ENCODE assay signal across 19 cellular contexts in genomic region chr7:100553032-100553431, GRCh38. TPM values are rescaled to one million over a fixed set of nuclear protein-coding genes. Genes with fewer than 3 reads are reported as not detected.
DNase-seq lines count a peak whose midpoint lies in the region; ATAC-seq, FAIRE-seq and TF ChIP-seq lines count a peak whose summit lies in the region.
"Had no signal": no experiment of that assay in that cellular context is flagged by ENCODE, and none has a peak within 500 bp of the region (broad histone marks: within the 10 kb centered on the region; RNA-seq: fewer than 3 reads in every experiment).

No MANE protein-coding gene starts in this region.

- no peak for FAIRE-seq in HepG2 (lab: Jason Lieb, UNC)
- FAIRE-seq: H1, HTR-8/SVneo had no signal

- peaks cover 31% of the 10 kb centered on the region for H3K4me1 Mint-ChIP-seq in activated CD4-positive, alpha-beta memory T cell treated with anti-CD3 and anti-CD28 coated beads for 36 hours (ENCODE audit: low read depth)
- H3K4me1 Mint-ChIP-seq in activated CD4-positive, alpha-beta memory T cell treated with anti-CD3 and anti-CD28 coated beads, Interleukin-2, amount 10 ng/mL, durations not matched to agents 7 days and 5 days, result peaks cover 38% of the 10 kb centered on the region
- no peaks in the 10 kb centered on the region for H3K4me1 Mint-ChIP-seq in endodermal cell
- H3K4me1 Mint-ChIP-seq: H9 had no signal

- H3K4me3 ChIP-seq in HepG2 (replicated peaks in 1 of 3; ENCODE audit: insufficient read depth in 1 of 3, low read depth in 2 of 3, low read length in 3 of 3) (no peak overlapping the region), right lobe of liver (no peak overlapping the region), endodermal cell (ENCODE audit: low read length) (no peak overlapping the region), testis (no peak overlapping the region)
- H3K4me3 ChIP-seq: BLaER1 had no signal

- H3K27me3 ChIP-seq in HepG2 (ENCODE audit: control insufficient read depth in 1 of 2, insufficient read depth in 2 of 2, low read length in 2 of 2), result no peaks in the 10 kb centered on the region
- no peaks in the 10 kb centered on the region for H3K27me3 ChIP-seq in right lobe of liver
- no peaks in the 10 kb centered on the region for H3K27me3 ChIP-seq in endodermal cell (ENCODE audit: control insufficient read depth, insufficient read depth, low read length, poor library complexity, severe bottlenecking)
- no peaks in the 10 kb centered on the region for H3K27me3 ChIP-seq in testis
- H3K27me3 ChIP-seq: BLaER1 had no signal

- no peak for DNase-seq in activated CD4-positive, alpha-beta memory T cell treated with anti-CD3 and anti-CD28 coated beads for 36 hours
- no peak for DNase-seq in activated CD4-positive, alpha-beta memory T cell treated with anti-CD3 and anti-CD28 coated beads, Interleukin-2, amount 10 ng/mL, durations not matched to agents 7 days and 5 days
- DNase-seq in HepG2 (ENCODE audit: low spot score) (no peak), right lobe of liver (no peak), endodermal cell (no peak), testis (no peak), NCI-H2227 treated with DMSO at 0.1 percent for 48 hours (lab: John Stamatoyannopoulos, UW) (no peak)
- DNase-seq: 8988T; Calu3; CD8-positive, alpha-beta T cell; DMS79 treated with DMSO at 0.1 percent for 48 hours; GF-D8; H9 had no signal

- in situ Hi-C loops in HepG2 (cut with HindIII; ENCODE audit: extremely low pct_ligation_motif_present, low pct_unique_long_range_greater_than_20kb), result no loop called here

- peak overlapping the region; percentile 36 for H3K27ac Mint-ChIP-seq in activated CD4-positive, alpha-beta memory T cell treated with anti-CD3 and anti-CD28 coated beads for 36 hours
- no peak overlapping the region for H3K27ac Mint-ChIP-seq in activated CD4-positive, alpha-beta memory T cell treated with anti-CD3 and anti-CD28 coated beads, Interleukin-2, amount 10 ng/mL, durations not matched to agents 7 days and 5 days
- H3K27ac Mint-ChIP-seq in endodermal cell, result peak overlapping the region; percentile 6
- H3K27ac Mint-ChIP-seq: CD8-positive, alpha-beta T cell had no signal

- H3K9ac ChIP-seq in HepG2 (ENCODE audit: insufficient read depth, low read depth, low read length), result no peak overlapping the region
- no peak overlapping the region for H3K9ac ChIP-seq in endodermal cell (ENCODE audit: extremely low read depth, low read length, poor library complexity, severe bottlenecking)
- H3K9ac ChIP-seq: BLaER1 had no signal

- H3K79me2 ChIP-seq in HepG2 (ENCODE audit: insufficient read depth, low read length), result peaks cover 19% of the 10 kb centered on the region

- H3K36me3 ChIP-seq in HepG2 (replicated peaks in 1 of 2; ENCODE audit: control insufficient read depth in 1 of 2, insufficient read depth in 2 of 2, low read length in 2 of 2), result peaks cover 36 to 81% of the 10 kb centered on the region in 2 experiments
- peaks cover 10 to 90% (median 47%) of the 10 kb centered on the region in 4 donors for H3K36me3 ChIP-seq in right lobe of liver
- peaks cover 89% of the 10 kb centered on the region for H3K36me3 ChIP-seq in endodermal cell (ENCODE audit: control insufficient read depth, insufficient read depth, low read length)
- no peaks in the 10 kb centered on the region for H3K36me3 ChIP-seq in testis (ENCODE audit: low read depth, missing control alignments)

- H3K9me3 ChIP-seq in HepG2 (ENCODE audit: low read length) (no peaks in the 10 kb centered on the region), right lobe of liver (no peaks in the 10 kb centered on the region), endodermal cell (ENCODE audit: control insufficient read depth, low read length) (no peaks in the 10 kb centered on the region), testis (no peaks in the 10 kb centered on the region)
- H3K9me3 ChIP-seq: BLaER1 had no signal

- TF ChIP-seq POLR2A in HepG2 (IDR thresholded peaks at IDR 0.05; ENCODE audit: insufficient read depth in 1 of 2, low read depth in 2 of 2, low read length in 2 of 2) (no peak), right lobe of liver (IDR thresholded peaks at IDR 0.05) (no peak), testis (IDR thresholded peaks at IDR 0.05) (no peak)

- H3K4me1 ChIP-seq in HepG2 (ENCODE audit: insufficient read depth, low read length) (peaks cover 77% of the 10 kb centered on the region), right lobe of liver (peaks cover 0 to 27% (median 5%) of the 10 kb centered on the region in 4 donors), endodermal cell (ENCODE audit: control insufficient read depth, insufficient read depth, low read length) (no peaks in the 10 kb centered on the region), testis (peaks cover 10% of the 10 kb centered on the region)

- TF ChIP-seq EP300 in HepG2 (IDR thresholded peaks at IDR 0.05; ENCODE audit: low read depth in 2 of 2, low read length in 2 of 2) (no peak), HepG2 (CRISPR knock-in tag; IDR thresholded peaks at IDR 0.05; ENCODE audit: borderline replicate concordance) (no peak)

- no TSS peak for BruUV-seq in HepG2 (replicated peaks; lab: Mats Ljungman, UMichigan)

- 96% methylated on average over 3 of the region's 3 CpGs for WGBS in HepG2 (ENCODE audit: low lambda C conversion rate)
- WGBS in right lobe of liver (ENCODE audit: insufficient coverage, low coverage, low lambda C conversion rate, missing lambda C conversion rate), result 94% methylated on average over 2 of the region's 3 CpGs
- WGBS in endodermal cell (ENCODE audit: insufficient coverage in 1 of 2, insufficient read length in 1 of 2), 2 experiments, result 91 to 96% methylated on average over 3 of the region's 3 CpGs
- WGBS in testis, 2 donors, result 93 to 98% methylated on average over 3 of the region's 3 CpGs

- no peaks in the 10 kb centered on the region for H3K27me3 Mint-ChIP-seq in activated CD4-positive, alpha-beta memory T cell treated with anti-CD3 and anti-CD28 coated beads for 36 hours
- no peaks in the 10 kb centered on the region for H3K27me3 Mint-ChIP-seq in activated CD4-positive, alpha-beta memory T cell treated with anti-CD3 and anti-CD28 coated beads, Interleukin-2, amount 10 ng/mL, durations not matched to agents 7 days and 5 days
- H3K27me3 Mint-ChIP-seq in endodermal cell (ENCODE audit: insufficient read depth), result no peaks in the 10 kb centered on the region

- no peak for TF ChIP-seq CTCF in HepG2 (CRISPR knock-in tag; IDR thresholded peaks at IDR 0.05)
- TF ChIP-seq CTCF in right lobe of liver (IDR thresholded peaks at IDR 0.05), result no peak
- TF ChIP-seq CTCF in endodermal cell (conservative IDR thresholded peaks at IDR 0.05), result no peak
- no peak for TF ChIP-seq CTCF in testis (IDR thresholded peaks at IDR 0.05)

- no peak overlapping the region for H3K4me2 ChIP-seq in HepG2 (ENCODE audit: low read depth, low read length)
- H3K4me2 ChIP-seq: BLaER1 had no signal

- H3K27ac ChIP-seq in HepG2 (ENCODE audit: extremely low read length, insufficient read depth, low read length) (no peak overlapping the region), right lobe of liver (no peak overlapping the region), endodermal cell (ENCODE audit: low read depth, low read length) (no peak overlapping the region), testis (no peak overlapping the region)
- H3K27ac ChIP-seq: BLaER1 had no signal

- CTCF ChIA-PET in activated CD4-positive, alpha-beta memory T cell treated with anti-CD3 and anti-CD28 coated beads for 36 hours (lab: Charles Lee), result no interaction called here
- CTCF ChIA-PET in activated CD4-positive, alpha-beta memory T cell treated with anti-CD3 and anti-CD28 coated beads, Interleukin-2, amount 10 ng/mL, durations not matched to agents 7 days and 5 days (lab: Charles Lee), result interaction anchor here (0.8 kb wide), 1 partner anchor 11 kb away, joined by 3 read pairs; no protein-coding TSS in a partner anchor
- CTCF ChIA-PET in HepG2 (lab: Yijun Ruan, JAX; ENCODE audit: low intra/inter-chr PET ratio, low total read pairs), result no interaction called here

- peaks cover 48% of the 10 kb centered on the region for H3K36me3 Mint-ChIP-seq in activated CD4-positive, alpha-beta memory T cell treated with anti-CD3 and anti-CD28 coated beads for 36 hours
- peaks cover 55% of the 10 kb centered on the region for H3K36me3 Mint-ChIP-seq in activated CD4-positive, alpha-beta memory T cell treated with anti-CD3 and anti-CD28 coated beads, Interleukin-2, amount 10 ng/mL, durations not matched to agents 7 days and 5 days (ENCODE audit: low read depth)
- H3K36me3 Mint-ChIP-seq in endodermal cell (ENCODE audit: low read depth), result peaks cover 53% of the 10 kb centered on the region

- no peak overlapping the region for H3K4me3 Mint-ChIP-seq in activated CD4-positive, alpha-beta memory T cell treated with anti-CD3 and anti-CD28 coated beads for 36 hours
- no peak overlapping the region for H3K4me3 Mint-ChIP-seq in activated CD4-positive, alpha-beta memory T cell treated with anti-CD3 and anti-CD28 coated beads, Interleukin-2, amount 10 ng/mL, durations not matched to agents 7 days and 5 days
- no peak overlapping the region for H3K4me3 Mint-ChIP-seq in endodermal cell
- H3K4me3 Mint-ChIP-seq: CD14-positive monocyte; CD8-positive, alpha-beta T cell; H9 had no signal

- H3K9me3 Mint-ChIP-seq in activated CD4-positive, alpha-beta memory T cell treated with anti-CD3 and anti-CD28 coated beads for 36 hours, result no peaks in the 10 kb centered on the region
- no peaks in the 10 kb centered on the region for H3K9me3 Mint-ChIP-seq in activated CD4-positive, alpha-beta memory T cell treated with anti-CD3 and anti-CD28 coated beads, Interleukin-2, amount 10 ng/mL, durations not matched to agents 7 days and 5 days
- H3K9me3 Mint-ChIP-seq in endodermal cell, result no peaks in the 10 kb centered on the region
- H3K9me3 Mint-ChIP-seq: CD14-positive monocyte; CD8-positive, alpha-beta T cell; H9 had no signal

- no peaks in the 10 kb centered on the region for H4K20me1 ChIP-seq in HepG2 (ENCODE audit: insufficient read depth, low read length)
- H4K20me1 ChIP-seq: BLaER1 had no signal

- H2AFZ ChIP-seq in HepG2 (ENCODE audit: low read length), result no peak overlapping the region

- intact Hi-C loops in activated CD4-positive, alpha-beta memory T cell treated with anti-CD3 and anti-CD28 coated beads for 36 hours (cut with micrococcal nuclease), result no loop called here
- intact Hi-C loops in HepG2 (cut with micrococcal nuclease; ENCODE audit: unreplicated experiment) (no loop called here), right lobe of liver (cut with DNase I) (no loop called here), testis (cut with DNase I; ENCODE audit: low total_unique reads) (no loop called here)

- TF ChIP-seq RAD21 in HepG2 (CRISPR knock-in tag; IDR thresholded peaks at IDR 0.05), result no peak

- ATAC-seq in HepG2 (peak; percentile 22; the same call in 1 of the 3 replicates), right lobe of liver (no peak), GM21423 (IDR thresholded peaks at IDR 0.05; ENCODE audit: unreplicated experiment) (no peak)
- ATAC-seq: CD8-positive, alpha-beta T cell had no signal

- POLR2A ChIA-PET in activated CD4-positive, alpha-beta memory T cell treated with anti-CD3 and anti-CD28 coated beads for 36 hours (lab: Charles Lee), result no interaction called here
- POLR2A ChIA-PET in activated CD4-positive, alpha-beta memory T cell treated with anti-CD3 and anti-CD28 coated beads, Interleukin-2, amount 10 ng/mL, durations not matched to agents 7 days and 5 days (lab: Charles Lee), result interaction anchor here (0.9 to 1.2 kb wide), 2 partner anchors 11 to 124 kb away, joined by 3 to 4 read pairs; partner anchors contain the start of gene ZCWPW1
- POLR2A ChIA-PET in HepG2 (lab: Yijun Ruan, JAX), result interaction anchor here (0.6 to 0.9 kb wide), 2 partner anchors 13 to 49 kb away, joined by 3 read pairs; no protein-coding TSS in a partner anchor

RNA-seq across cellular contexts. Expression of gene AGFG2, which starts 14.0 kb away (rescaled TPM):
- 10 to 100 TPM; 60.9 to 62.5 TPM for total RNA-seq in activated CD4-positive, alpha-beta memory T cell treated with anti-CD3 and anti-CD28 coated beads for 36 hours
- total RNA-seq in activated CD4-positive, alpha-beta memory T cell treated with anti-CD3 and anti-CD28 coated beads, Interleukin-2, amount 10 ng/mL, durations not matched to agents 7 days and 5 days, result 10 to 100 TPM; 53.9 to 59.8 TPM
- 117 and 132 TPM in 2 replicates for total RNA-seq in HepG2 (2016; rRNA removed; fragmentation: Illumina TruSeq; extraction: Trizol)
- 31.9 and 33.3 TPM in 2 replicates for total RNA-seq in HepG2 (2016; cell fraction: cytosol; rRNA removed; fragmentation: Illumina TruSeq; extraction: Trizol; ENCODE audit: low read depth)
- 111 and 137 TPM in 2 replicates for total RNA-seq in HepG2 (2016; cell fraction: insoluble cytoplasmic fraction; rRNA removed; fragmentation: Illumina TruSeq; extraction: Trizol)
- total RNA-seq in HepG2 (2016; cell fraction: membrane; rRNA removed; fragmentation: Illumina TruSeq; extraction: Trizol), result 66.9 and 73.0 TPM in 2 replicates
- total RNA-seq in HepG2 (2016; cell fraction: nucleus; rRNA removed; fragmentation: Illumina TruSeq; extraction: Trizol), result 58.2 and 67.9 TPM in 2 replicates
- polyA plus RNA-seq in HepG2 (2011; rRNA removed), result 125 and 127 TPM in 2 replicates
- 56.3 and 126 TPM in 2 replicates for polyA plus RNA-seq in HepG2 (2011; cell fraction: cytosol; rRNA removed)
- 211 and 341 TPM in 2 replicates for polyA plus RNA-seq in HepG2 (2011; cell fraction: nucleus; rRNA removed)
- polyA plus RNA-seq in HepG2 (2012), result 63.5 and 68.9 TPM in 2 replicates
- polyA plus RNA-seq in HepG2 (2016; cell fraction: cytosol; fragmentation: Illumina TruSeq; extraction: Trizol; ENCODE audit: low read depth), result 20.7 and 23.5 TPM in 2 replicates
- polyA plus RNA-seq in HepG2 (2016; cell fraction: insoluble cytoplasmic fraction; fragmentation: Illumina TruSeq; extraction: Trizol; ENCODE audit: low read depth), result 136 and 157 TPM in 2 replicates
- 44.8 and 50.5 TPM in 2 replicates for polyA plus RNA-seq in HepG2 (2016; cell fraction: membrane; fragmentation: Illumina TruSeq; extraction: Trizol; ENCODE audit: low read depth)
- 131 TPM in 2 replicates for polyA plus RNA-seq in HepG2 (2016; cell fraction: nucleus; fragmentation: Illumina TruSeq; extraction: Trizol; ENCODE audit: insufficient read depth, low read depth)
- 24.8 and 334 TPM in 2 replicates for polyA minus RNA-seq in HepG2 (2011; rRNA and poly(A)+ RNA removed; ENCODE audit: low replicate concordance)
- 131 and 176 TPM in 2 replicates for polyA minus RNA-seq in HepG2 (2011; cell fraction: cytosol; rRNA and poly(A)+ RNA removed)
- polyA minus RNA-seq in HepG2 (2011; cell fraction: nucleus; rRNA and poly(A)+ RNA removed), result 107 and 124 TPM in 2 replicates
- 10 to 100 TPM; 52.9 to 86.3 (median 69.8) TPM for total RNA-seq in right lobe of liver
- total RNA-seq in endodermal cell, result 10 to 100 TPM in 1 of 2 donors, 1 to 10 TPM in 1; 8.5 to 28.9 TPM
- 6.1 TPM for polyA plus RNA-seq in endodermal cell (2013, experiment 1 of 2)
- polyA plus RNA-seq in endodermal cell (2013, experiment 2 of 2), result 11.2 TPM
- 10 to 100 TPM; 62.0 to 67.2 TPM for total RNA-seq in testis
- polyA plus RNA-seq in testis (ENCODE audit: insufficient read depth, low read depth, low replicate concordance), result 51.4 TPM

RNA-seq across cellular contexts. Expression of gene SAP25, which starts 20.7 kb away (rescaled TPM):
- total RNA-seq in activated CD4-positive, alpha-beta memory T cell treated with anti-CD3 and anti-CD28 coated beads for 36 hours, result 10 to 100 TPM in 1 of 2 experiments, 1 to 10 TPM in 1; 9.9 to 11.4 TPM
- total RNA-seq in activated CD4-positive, alpha-beta memory T cell treated with anti-CD3 and anti-CD28 coated beads, Interleukin-2, amount 10 ng/mL, durations not matched to agents 7 days and 5 days, result 10 to 100 TPM; 29.1 to 30.0 TPM
- total RNA-seq in HepG2 (2016; rRNA removed; fragmentation: Illumina TruSeq; extraction: Trizol) (0.15 TPM in 1 of 2 replicates, not detected in the other), right lobe of liver (1 to 10 TPM in 3 of 6 experiments, under 1 TPM in 1, not detected in 2; 0.53 to 4.5 (median 2.2) TPM), endodermal cell (1 to 10 TPM; 5.8 to 6.3 TPM), testis (10 to 100 TPM; 28.4 to 29.9 TPM)
- total RNA-seq in HepG2 (2016; cell fraction: cytosol; rRNA removed; fragmentation: Illumina TruSeq; extraction: Trizol; ENCODE audit: low read depth), result not detected in 2 replicates
- not detected in 2 replicates for total RNA-seq in HepG2 (2016; cell fraction: insoluble cytoplasmic fraction; rRNA removed; fragmentation: Illumina TruSeq; extraction: Trizol)
- not detected in 2 replicates for total RNA-seq in HepG2 (2016; cell fraction: membrane; rRNA removed; fragmentation: Illumina TruSeq; extraction: Trizol)
- not detected in 2 replicates for total RNA-seq in HepG2 (2016; cell fraction: nucleus; rRNA removed; fragmentation: Illumina TruSeq; extraction: Trizol)
- polyA plus RNA-seq in HepG2 (2011; rRNA removed) (0.20 TPM in 2 replicates), testis (ENCODE audit: insufficient read depth, low read depth, low replicate concordance) (30.3 TPM)
- polyA plus RNA-seq in HepG2 (2011; cell fraction: cytosol; rRNA removed), result 0.13 TPM in 1 of 2 replicates, not detected in the other
- 2.5 and 2.6 TPM in 2 replicates for polyA plus RNA-seq in HepG2 (2011; cell fraction: nucleus; rRNA removed)
- 0.70 and 1.9 TPM in 2 replicates for polyA plus RNA-seq in HepG2 (2012)
- 0.32 and 0.41 TPM in 2 replicates for polyA plus RNA-seq in HepG2 (2016; cell fraction: cytosol; fragmentation: Illumina TruSeq; extraction: Trizol; ENCODE audit: low read depth)
- polyA plus RNA-seq in HepG2 (2016; cell fraction: insoluble cytoplasmic fraction; fragmentation: Illumina TruSeq; extraction: Trizol; ENCODE audit: low read depth), result not detected in 2 replicates
- not detected in 2 replicates for polyA plus RNA-seq in HepG2 (2016; cell fraction: membrane; fragmentation: Illumina TruSeq; extraction: Trizol; ENCODE audit: low read depth)
- not detected in 2 replicates for polyA plus RNA-seq in HepG2 (2016; cell fraction: nucleus; fragmentation: Illumina TruSeq; extraction: Trizol; ENCODE audit: insufficient read depth, low read depth)
- polyA minus RNA-seq in HepG2 (2011; rRNA and poly(A)+ RNA removed; ENCODE audit: low replicate concordance), result not detected in 2 replicates
- polyA minus RNA-seq in HepG2 (2011; cell fraction: cytosol; rRNA and poly(A)+ RNA removed), result not detected in 2 replicates
- not detected in 2 replicates for polyA minus RNA-seq in HepG2 (2011; cell fraction: nucleus; rRNA and poly(A)+ RNA removed)
- 5.6 TPM for polyA plus RNA-seq in endodermal cell (2013, experiment 1 of 2)
- polyA plus RNA-seq in endodermal cell (2013, experiment 2 of 2), result 4.6 TPM
- polyA plus RNA-seq: AG04450, CD14-positive monocyte had no signal

RNA-seq across cellular contexts. Expression of gene LRCH4, which starts 32.9 kb away (rescaled TPM):
- total RNA-seq in activated CD4-positive, alpha-beta memory T cell treated with anti-CD3 and anti-CD28 coated beads for 36 hours, result 10 to 100 TPM; 93.4 to 97.7 TPM
- total RNA-seq in activated CD4-positive, alpha-beta memory T cell treated with anti-CD3 and anti-CD28 coated beads, Interleukin-2, amount 10 ng/mL, durations not matched to agents 7 days and 5 days, result 100 to 1,000 TPM; 199 to 204 TPM
- total RNA-seq in HepG2 (2016; rRNA removed; fragmentation: Illumina TruSeq; extraction: Trizol), result 2.9 and 7.0 TPM in 2 replicates
- 10.0 and 10.9 TPM in 2 replicates for total RNA-seq in HepG2 (2016; cell fraction: cytosol; rRNA removed; fragmentation: Illumina TruSeq; extraction: Trizol; ENCODE audit: low read depth)
- 3.0 and 6.9 TPM in 2 replicates for total RNA-seq in HepG2 (2016; cell fraction: insoluble cytoplasmic fraction; rRNA removed; fragmentation: Illumina TruSeq; extraction: Trizol)
- total RNA-seq in HepG2 (2016; cell fraction: membrane; rRNA removed; fragmentation: Illumina TruSeq; extraction: Trizol), result 2.9 and 3.8 TPM in 2 replicates
- 9.9 and 11.5 TPM in 2 replicates for total RNA-seq in HepG2 (2016; cell fraction: nucleus; rRNA removed; fragmentation: Illumina TruSeq; extraction: Trizol)
- 9.3 and 11.1 TPM in 2 replicates for polyA plus RNA-seq in HepG2 (2011; rRNA removed)
- 1.9 and 2.9 TPM in 2 replicates for polyA plus RNA-seq in HepG2 (2011; cell fraction: cytosol; rRNA removed)
- polyA plus RNA-seq in HepG2 (2011; cell fraction: nucleus; rRNA removed), result 106 and 117 TPM in 2 replicates
- polyA plus RNA-seq in HepG2 (2012), result 10.1 and 13.5 TPM in 2 replicates
- 1.1 and 1.2 TPM in 2 replicates for polyA plus RNA-seq in HepG2 (2016; cell fraction: cytosol; fragmentation: Illumina TruSeq; extraction: Trizol; ENCODE audit: low read depth)
- 5.9 and 7.3 TPM in 2 replicates for polyA plus RNA-seq in HepG2 (2016; cell fraction: insoluble cytoplasmic fraction; fragmentation: Illumina TruSeq; extraction: Trizol; ENCODE audit: low read depth)
- polyA plus RNA-seq in HepG2 (2016; cell fraction: membrane; fragmentation: Illumina TruSeq; extraction: Trizol; ENCODE audit: low read depth), result 1.5 and 2.1 TPM in 2 replicates
- 38.5 and 39.0 TPM in 2 replicates for polyA plus RNA-seq in HepG2 (2016; cell fraction: nucleus; fragmentation: Illumina TruSeq; extraction: Trizol; ENCODE audit: insufficient read depth, low read depth)
- polyA minus RNA-seq in HepG2 (2011; rRNA and poly(A)+ RNA removed; ENCODE audit: low replicate concordance), result 11.4 and 13.8 TPM in 2 replicates
- polyA minus RNA-seq in HepG2 (2011; cell fraction: cytosol; rRNA and poly(A)+ RNA removed), result 8.0 and 17.6 TPM in 2 replicates
- 25.9 and 27.4 TPM in 2 replicates for polyA minus RNA-seq in HepG2 (2011; cell fraction: nucleus; rRNA and poly(A)+ RNA removed)
- 10 to 100 TPM; 19.5 to 39.1 (median 24.7) TPM for total RNA-seq in right lobe of liver
- 10 to 100 TPM; 49.4 to 56.0 TPM for total RNA-seq in endodermal cell
- polyA plus RNA-seq in endodermal cell (2013, experiment 1 of 2), result 50.6 TPM
- 40.0 TPM for polyA plus RNA-seq in endodermal cell (2013, experiment 2 of 2)
- 100 to 1,000 TPM; 314 to 378 TPM for total RNA-seq in testis
- 159 TPM for polyA plus RNA-seq in testis (ENCODE audit: insufficient read depth, low read depth, low replicate concordance)

RNA-seq across cellular contexts. Expression of gene FBXO24, which starts 33.1 kb away (rescaled TPM):
- 1 to 10 TPM; 2.2 to 2.6 TPM for total RNA-seq in activated CD4-positive, alpha-beta memory T cell treated with anti-CD3 and anti-CD28 coated beads for 36 hours
- 1 to 10 TPM; 1.8 to 2.7 TPM for total RNA-seq in activated CD4-positive, alpha-beta memory T cell treated with anti-CD3 and anti-CD28 coated beads, Interleukin-2, amount 10 ng/mL, durations not matched to agents 7 days and 5 days
- 0.13 and 0.20 TPM in 2 replicates for total RNA-seq in HepG2 (2016; rRNA removed; fragmentation: Illumina TruSeq; extraction: Trizol)
- 0.18 and 0.61 TPM in 2 replicates for total RNA-seq in HepG2 (2016; cell fraction: cytosol; rRNA removed; fragmentation: Illumina TruSeq; extraction: Trizol; ENCODE audit: low read depth)
- 0.24 TPM in 1 of 2 replicates, not detected in the other for total RNA-seq in HepG2 (2016; cell fraction: insoluble cytoplasmic fraction; rRNA removed; fragmentation: Illumina TruSeq; extraction: Trizol)
- 0.12 and 0.21 TPM in 2 replicates for total RNA-seq in HepG2 (2016; cell fraction: membrane; rRNA removed; fragmentation: Illumina TruSeq; extraction: Trizol)
- 0.56 TPM in 1 of 2 replicates, not detected in the other for total RNA-seq in HepG2 (2016; cell fraction: nucleus; rRNA removed; fragmentation: Illumina TruSeq; extraction: Trizol)
- 0.31 and 0.55 TPM in 2 replicates for polyA plus RNA-seq in HepG2 (2011; rRNA removed)
- polyA plus RNA-seq in HepG2 (2011; cell fraction: cytosol; rRNA removed), result 0.31 and 0.32 TPM in 2 replicates
- polyA plus RNA-seq in HepG2 (2011; cell fraction: nucleus; rRNA removed), result 2.0 and 2.1 TPM in 2 replicates
- polyA plus RNA-seq in HepG2 (2012), result 0.15 and 0.31 TPM in 2 replicates
- polyA plus RNA-seq in HepG2 (2016; cell fraction: cytosol; fragmentation: Illumina TruSeq; extraction: Trizol; ENCODE audit: low read depth), result 0.08 and 0.10 TPM in 2 replicates
- polyA plus RNA-seq in HepG2 (2016; cell fraction: insoluble cytoplasmic fraction; fragmentation: Illumina TruSeq; extraction: Trizol; ENCODE audit: low read depth), result 0.21 and 0.26 TPM in 2 replicates
- 0.14 and 0.22 TPM in 2 replicates for polyA plus RNA-seq in HepG2 (2016; cell fraction: membrane; fragmentation: Illumina TruSeq; extraction: Trizol; ENCODE audit: low read depth)
- polyA plus RNA-seq in HepG2 (2016; cell fraction: nucleus; fragmentation: Illumina TruSeq; extraction: Trizol; ENCODE audit: insufficient read depth, low read depth), result 0.38 and 0.51 TPM in 2 replicates
- polyA minus RNA-seq in HepG2 (2011; rRNA and poly(A)+ RNA removed; ENCODE audit: low replicate concordance), result 0.80 and 0.94 TPM in 2 replicates
- not detected in 2 replicates for polyA minus RNA-seq in HepG2 (2011; cell fraction: cytosol; rRNA and poly(A)+ RNA removed)
- polyA minus RNA-seq in HepG2 (2011; cell fraction: nucleus; rRNA and poly(A)+ RNA removed), result 0.26 and 0.50 TPM in 2 replicates
- total RNA-seq in right lobe of liver, result 1 to 10 TPM in 1 of 6 experiments, under 1 TPM in 5; 0.25 to 1.0 (median 0.45) TPM
- 1 to 10 TPM; 1.3 to 3.0 TPM for total RNA-seq in endodermal cell
- 2.4 TPM for polyA plus RNA-seq in endodermal cell (2013, experiment 1 of 2)
- polyA plus RNA-seq in endodermal cell (2013, experiment 2 of 2), result 1.4 TPM
- 10 to 100 TPM; 37.5 to 74.5 TPM for total RNA-seq in testis
- 112 TPM for polyA plus RNA-seq in testis (ENCODE audit: insufficient read depth, low read depth, low replicate concordance)

RNA-seq across cellular contexts. Expression of gene PCOLCE, which starts 49.1 kb away (rescaled TPM):
- 10 to 100 TPM in 1 of 2 experiments, 1 to 10 TPM in 1; 9.2 to 11.0 TPM for total RNA-seq in activated CD4-positive, alpha-beta memory T cell treated with anti-CD3 and anti-CD28 coated beads for 36 hours
- 10 to 100 TPM; 16.0 to 18.7 TPM for total RNA-seq in activated CD4-positive, alpha-beta memory T cell treated with anti-CD3 and anti-CD28 coated beads, Interleukin-2, amount 10 ng/mL, durations not matched to agents 7 days and 5 days
- total RNA-seq in HepG2 (2016; rRNA removed; fragmentation: Illumina TruSeq; extraction: Trizol) (3.9 and 16.0 TPM in 2 replicates), right lobe of liver (10 to 100 TPM; 10.9 to 48.5 (median 23.6) TPM), endodermal cell (10 to 100 TPM; 17.5 to 37.7 TPM), testis (10 to 100 TPM; 26.0 to 30.2 TPM)
- 2.1 and 2.3 TPM in 2 replicates for total RNA-seq in HepG2 (2016; cell fraction: cytosol; rRNA removed; fragmentation: Illumina TruSeq; extraction: Trizol; ENCODE audit: low read depth)
- total RNA-seq in HepG2 (2016; cell fraction: insoluble cytoplasmic fraction; rRNA removed; fragmentation: Illumina TruSeq; extraction: Trizol), result 3.3 and 18.3 TPM in 2 replicates
- total RNA-seq in HepG2 (2016; cell fraction: membrane; rRNA removed; fragmentation: Illumina TruSeq; extraction: Trizol), result 1.9 and 2.0 TPM in 2 replicates
- total RNA-seq in HepG2 (2016; cell fraction: nucleus; rRNA removed; fragmentation: Illumina TruSeq; extraction: Trizol), result 20.4 and 23.8 TPM in 2 replicates
- polyA plus RNA-seq in HepG2 (2011; rRNA removed) (5.3 and 6.9 TPM in 2 replicates), testis (ENCODE audit: insufficient read depth, low read depth, low replicate concordance) (104 TPM)
- polyA plus RNA-seq in HepG2 (2011; cell fraction: cytosol; rRNA removed), result 3.1 and 3.4 TPM in 2 replicates
- polyA plus RNA-seq in HepG2 (2011; cell fraction: nucleus; rRNA removed), result 62.1 and 64.1 TPM in 2 replicates
- 15.6 and 28.9 TPM in 2 replicates for polyA plus RNA-seq in HepG2 (2012)
- polyA plus RNA-seq in HepG2 (2016; cell fraction: cytosol; fragmentation: Illumina TruSeq; extraction: Trizol; ENCODE audit: low read depth), result 3.5 and 3.8 TPM in 2 replicates
- 6.3 and 9.1 TPM in 2 replicates for polyA plus RNA-seq in HepG2 (2016; cell fraction: insoluble cytoplasmic fraction; fragmentation: Illumina TruSeq; extraction: Trizol; ENCODE audit: low read depth)
- polyA plus RNA-seq in HepG2 (2016; cell fraction: membrane; fragmentation: Illumina TruSeq; extraction: Trizol; ENCODE audit: low read depth), result 3.4 and 3.6 TPM in 2 replicates
- polyA plus RNA-seq in HepG2 (2016; cell fraction: nucleus; fragmentation: Illumina TruSeq; extraction: Trizol; ENCODE audit: insufficient read depth, low read depth), result 81.2 and 84.3 TPM in 2 replicates
- 1.7 and 2.2 TPM in 2 replicates for polyA minus RNA-seq in HepG2 (2011; rRNA and poly(A)+ RNA removed; ENCODE audit: low replicate concordance)
- 3.4 and 4.9 TPM in 2 replicates for polyA minus RNA-seq in HepG2 (2011; cell fraction: cytosol; rRNA and poly(A)+ RNA removed)
- polyA minus RNA-seq in HepG2 (2011; cell fraction: nucleus; rRNA and poly(A)+ RNA removed), result 7.1 and 9.0 TPM in 2 replicates
- polyA plus RNA-seq in endodermal cell (2013, experiment 1 of 2), result 47.4 TPM
- 40.5 TPM for polyA plus RNA-seq in endodermal cell (2013, experiment 2 of 2)
